26 cellular contexts compared by ENCODE assay signal in the genomic region with DNA sequence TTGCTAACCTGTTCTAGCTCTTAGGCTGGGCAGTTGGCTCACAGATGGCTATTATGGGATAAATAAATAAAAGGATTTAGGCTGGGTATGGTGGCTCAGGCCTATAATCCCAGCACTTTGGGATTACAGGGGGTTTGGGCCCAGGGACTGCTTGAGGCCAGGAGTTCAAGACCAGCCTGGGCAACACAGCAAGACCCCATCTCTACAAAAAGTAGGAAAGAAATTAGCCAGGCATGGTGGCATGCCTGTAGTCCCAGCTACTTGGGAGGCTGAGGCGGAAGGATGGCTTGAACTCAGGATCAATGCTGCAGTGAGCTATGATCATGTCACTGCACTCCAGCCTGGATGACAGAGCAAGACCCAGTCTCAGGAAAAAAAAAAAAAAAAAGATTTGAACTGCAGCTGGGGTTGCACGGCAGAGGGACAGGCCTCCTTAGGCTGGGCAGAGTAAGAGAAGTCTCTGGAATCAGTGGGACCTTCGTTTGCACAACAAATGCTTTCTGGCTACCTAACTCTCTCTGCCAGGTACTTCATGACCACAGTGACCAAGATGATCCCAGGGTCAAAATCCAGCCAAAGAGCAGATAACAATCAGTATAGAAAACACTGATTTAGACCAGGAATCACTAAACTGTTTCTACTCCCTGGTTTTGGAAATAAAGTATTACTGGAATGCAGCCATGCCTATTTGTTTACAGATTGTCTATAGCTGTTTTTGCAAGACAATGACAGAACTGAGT. TPM values are rescaled to one million over a fixed set of nuclear protein-coding genes. Genes with fewer than 3 reads are reported as not detected.
DNase-seq lines count a peak whose midpoint lies in the region; ATAC-seq, FAIRE-seq and TF ChIP-seq lines count a peak whose summit lies in the region.
"Had no signal": no experiment of that assay in that cellular context is flagged by ENCODE, and none has a peak within 500 bp of the region (broad histone marks: within the 10 kb centered on the region; RNA-seq: fewer than 3 reads in every experiment).

No MANE protein-coding gene starts in this region.

- H3K36me3 ChIP-seq in HUES64 (ENCODE audit: insufficient read depth, low read length) (peaks cover 26% of the 10 kb centered on the region; the same call in 1 of the 2 replicates), adipocyte (ENCODE audit: control insufficient read depth, insufficient read depth, low read length, severe bottlenecking) (peaks cover 39% of the 10 kb centered on the region), HepG2 (replicated peaks in 1 of 2; ENCODE audit: control insufficient read depth in 1 of 2, insufficient read depth in 2 of 2, low read length in 2 of 2) (peaks cover 16 to 46% of the 10 kb centered on the region in 2 experiments)

- in situ Hi-C loops in HepG2 (cut with HindIII; ENCODE audit: extremely low pct_ligation_motif_present, low pct_unique_long_range_greater_than_20kb) = no loop called here

- DNase-seq in adipocyte (ENCODE audit: low read depth) = peak; percentile 24
- peak; percentile 55 for DNase-seq in HepG2 (ENCODE audit: low spot score)
- DNase-seq in nephron progenitor cell = no peak
- DNase-seq in stimulated activated naive CD4-positive, alpha-beta T cell treated with Interleukin-2 at 50 U/mL for 16 hours (lab: John Stamatoyannopoulos, UW) = no peak
- no peak for DNase-seq in Right ventricle myocardium superior
- DNase-seq: DMS 273 treated with DMSO at 0.1 percent for 48 hours, DMS79, EL, GF-D8, KG1, MM.1S, NCI-H2029, NCI-H446, NCI-H524 treated with DMSO at 0.1 percent for 48 hours, NCI-H774, RPMI8226, SHP77, T-cell had no signal

- intact Hi-C loops in HepG2 (cut with micrococcal nuclease; ENCODE audit: unreplicated experiment) = no loop called here
- intact Hi-C loops in Right ventricle myocardium superior (cut with DNase I) = no loop called here

- peak; percentile 51 for FAIRE-seq in HepG2 (lab: Jason Lieb, UNC)
- FAIRE-seq: GM12891 had no signal

- no peak for TF ChIP-seq RAD21 in HepG2 (CRISPR knock-in tag; IDR thresholded peaks at IDR 0.05)

- H3K4me1 ChIP-seq in HUES64 (ENCODE audit: insufficient read depth, low read length) (peaks cover 12% of the 10 kb centered on the region), adipocyte (ENCODE audit: control insufficient read depth, insufficient read depth, low read length) (peaks cover 11% of the 10 kb centered on the region), HepG2 (ENCODE audit: insufficient read depth, low read length) (peaks cover 40% of the 10 kb centered on the region)

- no peaks in the 10 kb centered on the region for H3K4me1 Mint-ChIP-seq in nephron progenitor cell

- no peaks in the 10 kb centered on the region for H3K27me3 Mint-ChIP-seq in nephron progenitor cell (ENCODE audit: low read depth, poor library complexity)
- H3K27me3 Mint-ChIP-seq: T-cell had no signal

- H4K20me1 ChIP-seq in HepG2 (ENCODE audit: insufficient read depth, low read length) = no peaks in the 10 kb centered on the region

- H3K4me3 ChIP-seq in HUES64 (ENCODE audit: low read length) = no peak overlapping the region
- no peak overlapping the region for H3K4me3 ChIP-seq in adipocyte (ENCODE audit: low read length)
- no peak overlapping the region for H3K4me3 ChIP-seq in HepG2 (replicated peaks in 1 of 3; ENCODE audit: insufficient read depth in 1 of 3, low read depth in 2 of 3, low read length in 3 of 3)

- no peak overlapping the region for H3K27ac Mint-ChIP-seq in nephron progenitor cell
- H3K27ac Mint-ChIP-seq: T-cell had no signal

- peaks cover 27% of the 10 kb centered on the region for H3K36me3 Mint-ChIP-seq in nephron progenitor cell (ENCODE audit: low read depth)

- CTCF ChIA-PET in HepG2 (lab: Yijun Ruan, JAX; ENCODE audit: low intra/inter-chr PET ratio, low total read pairs) = no interaction called here

- no TSS peak for BruUV-seq in HepG2 (replicated peaks; lab: Mats Ljungman, UMichigan)

- TF ChIP-seq POLR2A in HepG2 (IDR thresholded peaks at IDR 0.05; ENCODE audit: insufficient read depth in 1 of 2, low read depth in 2 of 2, low read length in 2 of 2) = no peak

- 57% methylated on average over 3 of the region's 3 CpGs for WGBS in HUES64
- 41% methylated on average over 3 of the region's 3 CpGs for WGBS in HepG2 (ENCODE audit: low lambda C conversion rate)

- no peaks in the 10 kb centered on the region for H3K9me3 ChIP-seq in HUES64 (ENCODE audit: insufficient read depth, low read depth, low read length)
- no peaks in the 10 kb centered on the region for H3K9me3 ChIP-seq in adipocyte (ENCODE audit: control insufficient read depth, low read length)
- H3K9me3 ChIP-seq in HepG2 (ENCODE audit: low read length) = no peaks in the 10 kb centered on the region

- no peak for TF ChIP-seq EP300 in HepG2 (IDR thresholded peaks at IDR 0.05; ENCODE audit: low read depth in 2 of 2, low read length in 2 of 2)
- TF ChIP-seq EP300 in HepG2 (CRISPR knock-in tag; IDR thresholded peaks at IDR 0.05; ENCODE audit: borderline replicate concordance) = no peak

- H3K79me2 ChIP-seq in HepG2 (ENCODE audit: insufficient read depth, low read length) = peaks cover 3% of the 10 kb centered on the region

- H3K27me3 ChIP-seq in HUES64 (ENCODE audit: insufficient read depth, low read length) = no peaks in the 10 kb centered on the region
- H3K27me3 ChIP-seq in adipocyte (replicated peaks; ENCODE audit: control insufficient read depth, insufficient read depth, low read length) = no peaks in the 10 kb centered on the region
- no peaks in the 10 kb centered on the region for H3K27me3 ChIP-seq in HepG2 (ENCODE audit: control insufficient read depth in 1 of 2, insufficient read depth in 2 of 2, low read length in 2 of 2)

- no peak overlapping the region for H2AFZ ChIP-seq in HepG2 (ENCODE audit: low read length)

- POLR2A ChIA-PET in HepG2 (lab: Yijun Ruan, JAX) = interaction anchor here (0.9 to 2.5 kb wide), 4 partner anchors 12 to 372 kb away, joined by 3 to 13 read pairs (median 4); partner anchors contain the start of genes ARMC5 and ZNF267

- peak; percentile 77 for ATAC-seq in HepG2
- ATAC-seq in HG02759 (IDR thresholded peaks at IDR 0.05; ENCODE audit: unreplicated experiment) = no peak
- no peak for ATAC-seq in Right ventricle myocardium superior (ENCODE audit: poor library complexity)
- ATAC-seq: T-cell had no signal

- no peak overlapping the region for H3K4me3 Mint-ChIP-seq in nephron progenitor cell
- H3K4me3 Mint-ChIP-seq: T-cell had no signal

- no peaks in the 10 kb centered on the region for H3K9me3 Mint-ChIP-seq in nephron progenitor cell
- H3K9me3 Mint-ChIP-seq: CD8-positive, alpha-beta memory T cell; T-cell had no signal

- H3K27ac ChIP-seq in HUES64 (ENCODE audit: low read depth, low read length) (peak overlapping the region; percentile 15; the same call in 1 of the 2 replicates), HepG2 (ENCODE audit: extremely low read length, insufficient read depth, low read length) (peak overlapping the region; percentile 1)
- H3K27ac ChIP-seq: C4-2B had no signal

- H3K9ac ChIP-seq in HUES64 (ENCODE audit: low read depth, low read length) (no peak overlapping the region), adipocyte (ENCODE audit: low read length) (no peak overlapping the region), HepG2 (ENCODE audit: insufficient read depth, low read depth, low read length) (no peak overlapping the region)

- TF ChIP-seq CTCF in HepG2 (CRISPR knock-in tag; IDR thresholded peaks at IDR 0.05) (no peak), nephron progenitor cell (IDR thresholded peaks at IDR 0.05) (no peak)

- no peak overlapping the region for H3K4me2 ChIP-seq in HepG2 (ENCODE audit: low read depth, low read length)

RNA-seq across cellular contexts. Expression of gene RUSF1, which starts 6.8 kb away (rescaled TPM):
- polyA plus RNA-seq in HUES64 (2013, experiment 1 of 2) = 23.0 TPM
- polyA plus RNA-seq in HUES64 (2013, experiment 2 of 2) = 26.8 TPM
- total RNA-seq in HepG2 (2016; rRNA removed; fragmentation: Illumina TruSeq; extraction: Trizol) = 18.3 and 40.8 TPM in 2 replicates
- total RNA-seq in HepG2 (2016; cell fraction: cytosol; rRNA removed; fragmentation: Illumina TruSeq; extraction: Trizol; ENCODE audit: low read depth) = 8.5 and 8.7 TPM in 2 replicates
- 16.7 and 41.4 TPM in 2 replicates for total RNA-seq in HepG2 (2016; cell fraction: insoluble cytoplasmic fraction; rRNA removed; fragmentation: Illumina TruSeq; extraction: Trizol)
- 10.5 and 11.4 TPM in 2 replicates for total RNA-seq in HepG2 (2016; cell fraction: membrane; rRNA removed; fragmentation: Illumina TruSeq; extraction: Trizol)
- 48.9 and 60.3 TPM in 2 replicates for total RNA-seq in HepG2 (2016; cell fraction: nucleus; rRNA removed; fragmentation: Illumina TruSeq; extraction: Trizol)
- 50.2 and 69.9 TPM in 2 replicates for polyA plus RNA-seq in HepG2 (2011; rRNA removed)
- 28.1 and 38.9 TPM in 2 replicates for polyA plus RNA-seq in HepG2 (2011; cell fraction: cytosol; rRNA removed)
- polyA plus RNA-seq in HepG2 (2011; cell fraction: nucleus; rRNA removed) = 352 and 416 TPM in 2 replicates
- 53.4 and 53.6 TPM in 2 replicates for polyA plus RNA-seq in HepG2 (2012)
- polyA plus RNA-seq in HepG2 (2016; cell fraction: cytosol; fragmentation: Illumina TruSeq; extraction: Trizol; ENCODE audit: low read depth) = 5.4 TPM in 2 replicates
- polyA plus RNA-seq in HepG2 (2016; cell fraction: insoluble cytoplasmic fraction; fragmentation: Illumina TruSeq; extraction: Trizol; ENCODE audit: low read depth) = 15.6 and 18.6 TPM in 2 replicates
- 8.3 and 8.9 TPM in 2 replicates for polyA plus RNA-seq in HepG2 (2016; cell fraction: membrane; fragmentation: Illumina TruSeq; extraction: Trizol; ENCODE audit: low read depth)
- polyA plus RNA-seq in HepG2 (2016; cell fraction: nucleus; fragmentation: Illumina TruSeq; extraction: Trizol; ENCODE audit: insufficient read depth, low read depth) = 132 and 141 TPM in 2 replicates
- polyA minus RNA-seq in HepG2 (2011; rRNA and poly(A)+ RNA removed; ENCODE audit: low replicate concordance) = 53.9 and 91.0 TPM in 2 replicates
- polyA minus RNA-seq in HepG2 (2011; cell fraction: cytosol; rRNA and poly(A)+ RNA removed) = 21.0 and 32.2 TPM in 2 replicates
- polyA minus RNA-seq in HepG2 (2011; cell fraction: nucleus; rRNA and poly(A)+ RNA removed) = 61.2 and 62.3 TPM in 2 replicates
- total RNA-seq in Right ventricle myocardium superior = 20.1 TPM

RNA-seq across cellular contexts. Expression of gene SLC5A2, which starts 18.5 kb away (rescaled TPM):
- polyA plus RNA-seq in HUES64 (2013, experiment 1 of 2) = 0.40 TPM
- polyA plus RNA-seq in HUES64 (2013, experiment 2 of 2) = 0.38 TPM
- total RNA-seq in HepG2 (2016; rRNA removed; fragmentation: Illumina TruSeq; extraction: Trizol) = 0.44 and 0.97 TPM in 2 replicates
- 0.30 and 0.44 TPM in 2 replicates for total RNA-seq in HepG2 (2016; cell fraction: cytosol; rRNA removed; fragmentation: Illumina TruSeq; extraction: Trizol; ENCODE audit: low read depth)
- total RNA-seq in HepG2 (2016; cell fraction: insoluble cytoplasmic fraction; rRNA removed; fragmentation: Illumina TruSeq; extraction: Trizol) = 0.97 TPM in 1 of 2 replicates, not detected in the other
- 0.53 and 0.72 TPM in 2 replicates for total RNA-seq in HepG2 (2016; cell fraction: membrane; rRNA removed; fragmentation: Illumina TruSeq; extraction: Trizol)
- 0.81 and 2.1 TPM in 2 replicates for total RNA-seq in HepG2 (2016; cell fraction: nucleus; rRNA removed; fragmentation: Illumina TruSeq; extraction: Trizol)
- polyA plus RNA-seq in HepG2 (2011; rRNA removed) = 0.24 and 0.64 TPM in 2 replicates
- polyA plus RNA-seq in HepG2 (2011; cell fraction: cytosol; rRNA removed) = 0.10 and 0.27 TPM in 2 replicates
- 3.9 and 6.8 TPM in 2 replicates for polyA plus RNA-seq in HepG2 (2011; cell fraction: nucleus; rRNA removed)
- 2.0 and 11.8 TPM in 2 replicates for polyA plus RNA-seq in HepG2 (2012)
- 0.08 and 0.14 TPM in 2 replicates for polyA plus RNA-seq in HepG2 (2016; cell fraction: cytosol; fragmentation: Illumina TruSeq; extraction: Trizol; ENCODE audit: low read depth)
- polyA plus RNA-seq in HepG2 (2016; cell fraction: insoluble cytoplasmic fraction; fragmentation: Illumina TruSeq; extraction: Trizol; ENCODE audit: low read depth) = 0.51 TPM in 1 of 2 replicates, not detected in the other
- 0.20 and 0.42 TPM in 2 replicates for polyA plus RNA-seq in HepG2 (2016; cell fraction: membrane; fragmentation: Illumina TruSeq; extraction: Trizol; ENCODE audit: low read depth)
- 3.2 TPM in 2 replicates for polyA plus RNA-seq in HepG2 (2016; cell fraction: nucleus; fragmentation: Illumina TruSeq; extraction: Trizol; ENCODE audit: insufficient read depth, low read depth)
- polyA minus RNA-seq in HepG2 (2011; rRNA and poly(A)+ RNA removed; ENCODE audit: low replicate concordance) = 0.09 and 1.2 TPM in 2 replicates
- not detected in 2 replicates for polyA minus RNA-seq in HepG2 (2011; cell fraction: cytosol; rRNA and poly(A)+ RNA removed)
- polyA minus RNA-seq in HepG2 (2011; cell fraction: nucleus; rRNA and poly(A)+ RNA removed) = 0.77 and 0.87 TPM in 2 replicates
- not detected for total RNA-seq in Right ventricle myocardium superior
- total RNA-seq: A673, H4 had no signal

RNA-seq across cellular contexts. Expression of gene AHSP, which starts 26.3 kb away (rescaled TPM):
- 0.75 TPM for polyA plus RNA-seq in HUES64 (2013, experiment 1 of 2)
- 1.9 TPM for polyA plus RNA-seq in HUES64 (2013, experiment 2 of 2)
- not detected in 2 replicates for total RNA-seq in HepG2 (2016; rRNA removed; fragmentation: Illumina TruSeq; extraction: Trizol)
- total RNA-seq in HepG2 (2016; cell fraction: cytosol; rRNA removed; fragmentation: Illumina TruSeq; extraction: Trizol; ENCODE audit: low read depth) = not detected in 2 replicates
- not detected in 2 replicates for total RNA-seq in HepG2 (2016; cell fraction: insoluble cytoplasmic fraction; rRNA removed; fragmentation: Illumina TruSeq; extraction: Trizol)
- total RNA-seq in HepG2 (2016; cell fraction: membrane; rRNA removed; fragmentation: Illumina TruSeq; extraction: Trizol) = not detected in 2 replicates
- not detected in 2 replicates for total RNA-seq in HepG2 (2016; cell fraction: nucleus; rRNA removed; fragmentation: Illumina TruSeq; extraction: Trizol)
- polyA plus RNA-seq in HepG2 (2011; rRNA removed) = not detected in 2 replicates
- polyA plus RNA-seq in HepG2 (2011; cell fraction: cytosol; rRNA removed) = not detected in 2 replicates
- polyA plus RNA-seq in HepG2 (2011; cell fraction: nucleus; rRNA removed) = not detected in 2 replicates
- polyA plus RNA-seq in HepG2 (2012) = not detected in 2 replicates
- polyA plus RNA-seq in HepG2 (2016; cell fraction: cytosol; fragmentation: Illumina TruSeq; extraction: Trizol; ENCODE audit: low read depth) = not detected in 2 replicates
- polyA plus RNA-seq in HepG2 (2016; cell fraction: insoluble cytoplasmic fraction; fragmentation: Illumina TruSeq; extraction: Trizol; ENCODE audit: low read depth) = not detected in 2 replicates
- polyA plus RNA-seq in HepG2 (2016; cell fraction: membrane; fragmentation: Illumina TruSeq; extraction: Trizol; ENCODE audit: low read depth) = not detected in 2 replicates
- polyA plus RNA-seq in HepG2 (2016; cell fraction: nucleus; fragmentation: Illumina TruSeq; extraction: Trizol; ENCODE audit: insufficient read depth, low read depth) = not detected in 2 replicates
- polyA minus RNA-seq in HepG2 (2011; rRNA and poly(A)+ RNA removed; ENCODE audit: low replicate concordance) = not detected in 2 replicates
- not detected in 2 replicates for polyA minus RNA-seq in HepG2 (2011; cell fraction: cytosol; rRNA and poly(A)+ RNA removed)
- not detected in 2 replicates for polyA minus RNA-seq in HepG2 (2011; cell fraction: nucleus; rRNA and poly(A)+ RNA removed)
- not detected for total RNA-seq in Right ventricle myocardium superior
- total RNA-seq: A673; CD8-positive, alpha-beta memory T cell; H4; SK-MEL-5; T-cell had no signal
- polyA plus RNA-seq: CD8-positive, alpha-beta memory T cell had no signal

RNA-seq across cellular contexts. Expression of gene TGFB1I1, which starts 29.4 kb away (rescaled TPM):
- polyA plus RNA-seq in HUES64 (2013, experiment 1 of 2) = 6.2 TPM
- polyA plus RNA-seq in HUES64 (2013, experiment 2 of 2) = 7.0 TPM
- 0.52 and 0.80 TPM in 2 replicates for total RNA-seq in HepG2 (2016; rRNA removed; fragmentation: Illumina TruSeq; extraction: Trizol)
- 0.53 and 0.61 TPM in 2 replicates for total RNA-seq in HepG2 (2016; cell fraction: cytosol; rRNA removed; fragmentation: Illumina TruSeq; extraction: Trizol; ENCODE audit: low read depth)
- 0.31 and 0.87 TPM in 2 replicates for total RNA-seq in HepG2 (2016; cell fraction: insoluble cytoplasmic fraction; rRNA removed; fragmentation: Illumina TruSeq; extraction: Trizol)
- 0.72 and 0.80 TPM in 2 replicates for total RNA-seq in HepG2 (2016; cell fraction: membrane; rRNA removed; fragmentation: Illumina TruSeq; extraction: Trizol)
- total RNA-seq in HepG2 (2016; cell fraction: nucleus; rRNA removed; fragmentation: Illumina TruSeq; extraction: Trizol) = 0.84 and 0.97 TPM in 2 replicates
- polyA plus RNA-seq in HepG2 (2011; rRNA removed) = 2.9 TPM in 2 replicates
- 2.2 and 2.6 TPM in 2 replicates for polyA plus RNA-seq in HepG2 (2011; cell fraction: cytosol; rRNA removed)
- polyA plus RNA-seq in HepG2 (2011; cell fraction: nucleus; rRNA removed) = 6.8 and 7.8 TPM in 2 replicates
- polyA plus RNA-seq in HepG2 (2012) = 0.55 and 1.2 TPM in 2 replicates
- 1.5 and 2.0 TPM in 2 replicates for polyA plus RNA-seq in HepG2 (2016; cell fraction: cytosol; fragmentation: Illumina TruSeq; extraction: Trizol; ENCODE audit: low read depth)
- polyA plus RNA-seq in HepG2 (2016; cell fraction: insoluble cytoplasmic fraction; fragmentation: Illumina TruSeq; extraction: Trizol; ENCODE audit: low read depth) = 1.0 and 1.6 TPM in 2 replicates
- 1.6 and 2.4 TPM in 2 replicates for polyA plus RNA-seq in HepG2 (2016; cell fraction: membrane; fragmentation: Illumina TruSeq; extraction: Trizol; ENCODE audit: low read depth)
- polyA plus RNA-seq in HepG2 (2016; cell fraction: nucleus; fragmentation: Illumina TruSeq; extraction: Trizol; ENCODE audit: insufficient read depth, low read depth) = 1.2 and 2.2 TPM in 2 replicates
- polyA minus RNA-seq in HepG2 (2011; rRNA and poly(A)+ RNA removed; ENCODE audit: low replicate concordance) = 1.8 and 12.1 TPM in 2 replicates
- polyA minus RNA-seq in HepG2 (2011; cell fraction: cytosol; rRNA and poly(A)+ RNA removed) = 1.4 and 3.0 TPM in 2 replicates
- 1.2 and 3.4 TPM in 2 replicates for polyA minus RNA-seq in HepG2 (2011; cell fraction: nucleus; rRNA and poly(A)+ RNA removed)
- total RNA-seq in Right ventricle myocardium superior = 13.2 TPM
- polyA plus RNA-seq: CD8-positive, alpha-beta memory T cell had no signal

RNA-seq across cellular contexts. Expression of gene ARMC5, which starts 42.1 kb away (rescaled TPM):
- 6.2 TPM for polyA plus RNA-seq in HUES64 (2013, experiment 1 of 2)
- polyA plus RNA-seq in HUES64 (2013, experiment 2 of 2) = 6.7 TPM
- 13.0 and 22.3 TPM in 2 replicates for total RNA-seq in HepG2 (2016; rRNA removed; fragmentation: Illumina TruSeq; extraction: Trizol)
- total RNA-seq in HepG2 (2016; cell fraction: cytosol; rRNA removed; fragmentation: Illumina TruSeq; extraction: Trizol; ENCODE audit: low read depth) = 2.5 and 3.1 TPM in 2 replicates
- 10.7 and 21.4 TPM in 2 replicates for total RNA-seq in HepG2 (2016; cell fraction: insoluble cytoplasmic fraction; rRNA removed; fragmentation: Illumina TruSeq; extraction: Trizol)
- total RNA-seq in HepG2 (2016; cell fraction: membrane; rRNA removed; fragmentation: Illumina TruSeq; extraction: Trizol) = 5.2 and 6.5 TPM in 2 replicates
- total RNA-seq in HepG2 (2016; cell fraction: nucleus; rRNA removed; fragmentation: Illumina TruSeq; extraction: Trizol) = 20.2 and 21.0 TPM in 2 replicates
- polyA plus RNA-seq in HepG2 (2011; rRNA removed) = 10.8 and 11.9 TPM in 2 replicates
- polyA plus RNA-seq in HepG2 (2011; cell fraction: cytosol; rRNA removed) = 6.1 and 8.8 TPM in 2 replicates
- 83.4 and 108 TPM in 2 replicates for polyA plus RNA-seq in HepG2 (2011; cell fraction: nucleus; rRNA removed)
- polyA plus RNA-seq in HepG2 (2012) = 6.3 and 9.1 TPM in 2 replicates
- polyA plus RNA-seq in HepG2 (2016; cell fraction: cytosol; fragmentation: Illumina TruSeq; extraction: Trizol; ENCODE audit: low read depth) = 1.9 and 2.5 TPM in 2 replicates
- 13.4 and 15.6 TPM in 2 replicates for polyA plus RNA-seq in HepG2 (2016; cell fraction: insoluble cytoplasmic fraction; fragmentation: Illumina TruSeq; extraction: Trizol; ENCODE audit: low read depth)
- polyA plus RNA-seq in HepG2 (2016; cell fraction: membrane; fragmentation: Illumina TruSeq; extraction: Trizol; ENCODE audit: low read depth) = 3.6 and 4.2 TPM in 2 replicates
- polyA plus RNA-seq in HepG2 (2016; cell fraction: nucleus; fragmentation: Illumina TruSeq; extraction: Trizol; ENCODE audit: insufficient read depth, low read depth) = 51.3 and 57.5 TPM in 2 replicates
- polyA minus RNA-seq in HepG2 (2011; rRNA and poly(A)+ RNA removed; ENCODE audit: low replicate concordance) = 7.1 and 29.7 TPM in 2 replicates
- polyA minus RNA-seq in HepG2 (2011; cell fraction: cytosol; rRNA and poly(A)+ RNA removed) = 6.3 and 6.8 TPM in 2 replicates
- 19.5 and 24.3 TPM in 2 replicates for polyA minus RNA-seq in HepG2 (2011; cell fraction: nucleus; rRNA and poly(A)+ RNA removed)
- total RNA-seq in Right ventricle myocardium superior = 5.8 TPM

Comparison
In these comparisons a context has a peak if more than half of its experiments do, and no peak if none do; other contexts are left out.
1. DNase-seq: peak in adipocyte (single experiment) and HepG2 (single experiment); none in nephron progenitor cell (single experiment), stimulated activated naive CD4-positive, alpha-beta T cell treated with Interleukin-2 at 50 U/mL for 16 hours (single experiment) and Right ventricle myocardium superior (single experiment).